20 cellular contexts compared by ENCODE assay signal in the genomic region with DNA sequence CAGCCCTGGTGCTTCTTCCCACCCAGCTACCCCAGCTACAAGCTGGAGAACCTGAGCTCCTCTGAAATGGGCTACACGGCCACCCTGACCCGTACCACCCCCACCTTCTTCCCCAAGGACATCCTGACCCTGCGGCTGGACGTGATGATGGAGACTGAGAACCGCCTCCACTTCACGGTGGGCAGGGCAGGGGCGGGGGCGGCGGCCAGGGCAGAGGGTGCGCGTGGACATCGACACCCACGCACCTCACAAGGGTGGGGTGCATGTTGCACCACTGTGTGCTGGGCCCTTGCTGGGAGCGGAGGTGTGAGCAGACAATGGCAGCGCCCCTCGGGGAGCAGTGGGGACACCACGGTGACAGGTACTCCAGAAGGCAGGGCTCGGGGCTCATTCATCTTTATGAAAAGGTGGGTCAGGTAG.
"Had no signal": no experiment of that assay in that cellular context is flagged by ENCODE, and none has a peak within 500 bp of the region (broad histone marks: within the 10 kb centered on the region; RNA-seq: fewer than 3 reads in every experiment).

No MANE protein-coding gene starts in this region.

- H3K27ac Mint-ChIP-seq: activated naive CD8-positive, alpha-beta T cell treated with anti-CD3 and anti-CD28 coated beads for 36 hours; naive thymus-derived CD4-positive, alpha-beta T cell; neural progenitor cell; T-helper 17 cell; type B pancreatic cell had no signal

- H3K27ac ChIP-seq: coronary artery, esophagus muscularis mucosa, gastrocnemius medialis, neural progenitor cell, prostate gland, thoracic aorta had no signal

- H3K4me3 Mint-ChIP-seq: activated naive CD8-positive, alpha-beta T cell treated with anti-CD3 and anti-CD28 coated beads for 36 hours; neural progenitor cell; T-helper 17 cell had no signal

- H3K9me3 Mint-ChIP-seq: activated naive CD8-positive, alpha-beta T cell treated with anti-CD3 and anti-CD28 coated beads for 36 hours; neural progenitor cell; type B pancreatic cell had no signal

- H3K36me3 ChIP-seq: gastrocnemius medialis, neural progenitor cell, prostate gland, thoracic aorta had no signal

- ATAC-seq: gastrocnemius medialis; left colon; naive thymus-derived CD4-positive, alpha-beta T cell; T-helper 17 cell had no signal

- H3K4me3 ChIP-seq: coronary artery, esophagus muscularis mucosa, gastrocnemius medialis, neural progenitor cell, prostate gland, thoracic aorta had no signal

- H3K27me3 Mint-ChIP-seq: activated naive CD8-positive, alpha-beta T cell treated with anti-CD3 and anti-CD28 coated beads for 36 hours; T-helper 17 cell; type B pancreatic cell had no signal

- DNase-seq: activated CD4-positive, alpha-beta T cell treated with anti-CD3 and anti-CD28 coated beads for 4 hours; activated CD4-positive, alpha-beta T cell treated with anti-CD3 and anti-CD28 coated beads, Interleukin-2, amount 50 U/mL, for 48 hours; activated CD4-positive, CD25-positive, alpha-beta regulatory T cell; activated CD8-positive, alpha-beta memory T cell treated with anti-CD3 and anti-CD28 coated beads, Interleukin-2, amount 50 U/mL, for 48 hours; activated naive CD4-positive, alpha-beta T cell treated with Interleukin-2 at 50 U/mL for 16 hours; activated naive CD8-positive, alpha-beta T cell treated with anti-CD3 and anti-CD28 coated beads for 36 hours; activated T-cell treated with anti-CD3 and anti-CD28 coated beads, Interleukin-2, amount 50 U/mL, for 48 hours; gastrocnemius medialis; naive thymus-derived CD4-positive, alpha-beta T cell; stimulated activated CD4-positive, alpha-beta T cell treated with anti-CD3 and anti-CD28 coated beads, Interleukin-1b, Interleukin-23, amount 100 ng/mL, for 48 hours; T-helper 17 cell had no signal

- H3K36me3 Mint-ChIP-seq: naive thymus-derived CD4-positive, alpha-beta T cell; neural progenitor cell; type B pancreatic cell had no signal

- H3K27me3 ChIP-seq: esophagus muscularis mucosa, gastrocnemius medialis had no signal

- H3K9me3 ChIP-seq: esophagus muscularis mucosa, gastrocnemius medialis, prostate gland, thoracic aorta had no signal

- FAIRE-seq: astrocyte, islet of Langerhans had no signal
